21 cellular contexts compared by ENCODE assay signal in the genomic region with DNA sequence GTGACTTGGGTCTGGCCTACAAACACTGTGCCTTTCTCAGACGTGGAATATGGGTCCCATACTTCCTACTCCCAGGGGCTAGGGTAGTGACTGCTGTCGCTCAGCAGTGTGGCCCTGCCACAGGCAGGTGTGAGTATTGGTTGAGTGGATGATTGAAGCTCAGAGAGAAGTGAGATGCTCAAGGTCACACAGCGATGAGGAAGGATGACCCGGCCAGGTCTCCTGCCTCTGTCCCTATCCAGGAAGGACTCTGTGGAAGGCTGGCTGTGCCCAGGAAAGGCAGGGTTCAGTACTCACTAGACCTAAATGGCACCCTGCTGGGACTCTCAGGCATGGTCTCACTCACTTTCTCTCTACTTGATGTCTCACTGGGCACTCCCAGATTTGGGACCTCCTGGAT. TPM values are rescaled to one million over a fixed set of nuclear protein-coding genes. Genes with fewer than 3 reads are reported as not detected.
DNase-seq lines count a peak whose midpoint lies in the region; ATAC-seq and TF ChIP-seq lines count a peak whose summit lies in the region.
"Had no signal": no experiment of that assay in that cellular context is flagged by ENCODE, and none has a peak within 500 bp of the region (broad histone marks: within the 10 kb centered on the region; RNA-seq: fewer than 3 reads in every experiment).

No MANE protein-coding gene starts in this region.

- CTCF ChIA-PET in naive thymus-derived CD4-positive, alpha-beta T cell (lab: Charles Lee) = no interaction called here

- no peak overlapping the region for H3K27ac Mint-ChIP-seq in activated naive CD8-positive, alpha-beta T cell treated with anti-CD3 and anti-CD28 coated beads for 36 hours
- H3K27ac Mint-ChIP-seq in naive thymus-derived CD4-positive, alpha-beta T cell = peak overlapping the region in 3 of 9 donors; percentile 51 to 68 (median 65)
- H3K27ac Mint-ChIP-seq: CD4-positive, alpha-beta T cell had no signal

- no peak overlapping the region for H3K4me3 ChIP-seq in right atrium auricular region
- peak overlapping the region in 1 of 12 donors; percentile 56 for H3K4me3 ChIP-seq in heart left ventricle
- H3K4me3 ChIP-seq in naive thymus-derived CD4-positive, alpha-beta T cell (ENCODE audit: low read length) = no peak overlapping the region
- H3K4me3 ChIP-seq in tibial artery = no peak overlapping the region
- H3K4me3 ChIP-seq: suprapubic skin had no signal

- DNase-seq in right atrium auricular region (ENCODE audit: low spot score) = peak; percentile 13
- DNase-seq in heart left ventricle = no peak
- no peak for DNase-seq in activated naive CD8-positive, alpha-beta T cell treated with anti-CD3 and anti-CD28 coated beads for 36 hours
- DNase-seq in naive thymus-derived CD4-positive, alpha-beta T cell = no peak
- no peak for DNase-seq in NCI-H2171 (lab: John Stamatoyannopoulos, UW)
- no peak for DNase-seq in tibial artery
- DNase-seq: activated CD4-positive, alpha-beta T cell treated with anti-CD3 and anti-CD28 coated beads for 48 hours; amniotic stem cell; CD4-positive, alpha-beta T cell; dermis blood vessel endothelial cell; heart right ventricle; NCI-H1436 treated with DMSO at 0.1 percent for 48 hours; NCI-H2171 treated with DMSO at 0.1 percent for 48 hours; NCI-H526 treated with DMSO at 0.1 percent for 48 hours; nucleus accumbens; retina; stimulated activated CD8-positive, alpha-beta memory T cell treated with anti-CD3 and anti-CD28 coated beads, Interleukin-4, amount 100 ng/mL, for 48 hours; SW 1271 had no signal

- ATAC-seq in heart left ventricle (no peak), HG02852 (IDR thresholded peaks at IDR 0.05; ENCODE audit: unreplicated experiment) (no peak)
- no peak for ATAC-seq in naive thymus-derived CD4-positive, alpha-beta T cell
- ATAC-seq: heart right ventricle had no signal

- H3K4me3 Mint-ChIP-seq in activated naive CD8-positive, alpha-beta T cell treated with anti-CD3 and anti-CD28 coated beads for 36 hours = peak overlapping the region; percentile 40
- peak overlapping the region in 6 of 10 donors; percentile 13 to 95 (median 34) for H3K4me3 Mint-ChIP-seq in naive thymus-derived CD4-positive, alpha-beta T cell

- intact Hi-C loops in heart left ventricle (cut with DNase I) = no loop called here
- intact Hi-C loops in naive thymus-derived CD4-positive, alpha-beta T cell (cut with micrococcal nuclease) = no loop called here
- intact Hi-C loops in tibial artery (cut with DNase I; ENCODE audit: low total_unique reads) = no loop called here

- no peak for TF ChIP-seq CTCF in right atrium auricular region (IDR thresholded peaks at IDR 0.05)
- TF ChIP-seq CTCF in heart left ventricle (IDR thresholded peaks at IDR 0.05) = no peak
- no peak for TF ChIP-seq CTCF in tibial artery (IDR thresholded peaks at IDR 0.05)

- H3K4me1 ChIP-seq in right atrium auricular region (no peaks in the 10 kb centered on the region), heart left ventricle (peaks cover 0 to 10% (median 0%) of the 10 kb centered on the region in 12 donors), tibial artery (no peaks in the 10 kb centered on the region)
- H3K4me1 ChIP-seq in naive thymus-derived CD4-positive, alpha-beta T cell (ENCODE audit: control insufficient read depth in 2 of 2, insufficient read depth in 2 of 2, low read length in 2 of 2) = peaks cover 28 to 51% of the 10 kb centered on the region in 2 donors
- H3K4me1 ChIP-seq: suprapubic skin had no signal

- no peaks in the 10 kb centered on the region for H3K36me3 ChIP-seq in right atrium auricular region
- H3K36me3 ChIP-seq in heart left ventricle = no peaks in the 10 kb centered on the region
- peaks cover 0 to 27% (median 14%) of the 10 kb centered on the region in 3 experiments for H3K36me3 ChIP-seq in naive thymus-derived CD4-positive, alpha-beta T cell (ENCODE audit: control insufficient read depth in 2 of 3, insufficient read depth in 3 of 3, low read length in 3 of 3)
- H3K36me3 ChIP-seq in tibial artery = no peaks in the 10 kb centered on the region
- H3K36me3 ChIP-seq: heart right ventricle, left lung, suprapubic skin had no signal

- peaks cover 36% of the 10 kb centered on the region for H3K36me3 Mint-ChIP-seq in activated naive CD8-positive, alpha-beta T cell treated with anti-CD3 and anti-CD28 coated beads for 36 hours
- H3K36me3 Mint-ChIP-seq in naive thymus-derived CD4-positive, alpha-beta T cell = peaks cover 4 to 33% (median 23%) of the 10 kb centered on the region in 5 donors

- H3K27me3 ChIP-seq in right atrium auricular region (no peaks in the 10 kb centered on the region), heart left ventricle (no peaks in the 10 kb centered on the region), tibial artery (no peaks in the 10 kb centered on the region)
- no peaks in the 10 kb centered on the region for H3K27me3 ChIP-seq in naive thymus-derived CD4-positive, alpha-beta T cell (ENCODE audit: control insufficient read depth in 2 of 2, insufficient read depth in 2 of 2, low read length in 2 of 2)
- H3K27me3 ChIP-seq: heart right ventricle, left lung, suprapubic skin had no signal

- TF ChIP-seq POLR2A in heart left ventricle (IDR thresholded peaks at IDR 0.05) = no peak

- peaks cover 67% of the 10 kb centered on the region for H3K4me1 Mint-ChIP-seq in activated naive CD8-positive, alpha-beta T cell treated with anti-CD3 and anti-CD28 coated beads for 36 hours
- peaks cover 30 to 75% (median 43%) of the 10 kb centered on the region in 7 donors for H3K4me1 Mint-ChIP-seq in naive thymus-derived CD4-positive, alpha-beta T cell

- 90 to 100% (median 95%) methylated on average over 2 to 4 of the region's 4 CpGs for WGBS in heart left ventricle, 4 donors

- POLR2A ChIA-PET in naive thymus-derived CD4-positive, alpha-beta T cell (lab: Charles Lee) = no interaction called here

- H3K27me3 Mint-ChIP-seq in activated naive CD8-positive, alpha-beta T cell treated with anti-CD3 and anti-CD28 coated beads for 36 hours = no peaks in the 10 kb centered on the region
- no peaks in the 10 kb centered on the region for H3K27me3 Mint-ChIP-seq in naive thymus-derived CD4-positive, alpha-beta T cell
- H3K27me3 Mint-ChIP-seq: CD4-positive, alpha-beta T cell had no signal

- H3K27ac ChIP-seq in right atrium auricular region (no peak overlapping the region), heart left ventricle (no peak overlapping the region), tibial artery (no peak overlapping the region)
- H3K27ac ChIP-seq in naive thymus-derived CD4-positive, alpha-beta T cell (ENCODE audit: low read depth, low read length) = no peak overlapping the region
- H3K27ac ChIP-seq: heart right ventricle, left lung, suprapubic skin had no signal

- H3K9me3 ChIP-seq in right atrium auricular region = no peaks in the 10 kb centered on the region
- no peaks in the 10 kb centered on the region for H3K9me3 ChIP-seq in heart left ventricle
- H3K9me3 ChIP-seq in naive thymus-derived CD4-positive, alpha-beta T cell (ENCODE audit: control insufficient read depth in 2 of 3, low read length in 3 of 3) = no peaks in the 10 kb centered on the region
- no peaks in the 10 kb centered on the region for H3K9me3 ChIP-seq in tibial artery
- H3K9me3 ChIP-seq: heart right ventricle, left lung, suprapubic skin had no signal

- no peaks in the 10 kb centered on the region for H3K9me3 Mint-ChIP-seq in activated naive CD8-positive, alpha-beta T cell treated with anti-CD3 and anti-CD28 coated beads for 36 hours
- no peaks in the 10 kb centered on the region for H3K9me3 Mint-ChIP-seq in naive thymus-derived CD4-positive, alpha-beta T cell
- H3K9me3 Mint-ChIP-seq: CD4-positive, alpha-beta T cell had no signal

RNA-seq across cellular contexts. Expression of gene PRF1, which starts 2.8 kb away (rescaled TPM):
- 1 to 10 TPM; 1.1 to 1.4 TPM for total RNA-seq in right atrium auricular region
- total RNA-seq in heart left ventricle = 10 to 100 TPM in 1 of 9 donors, 1 to 10 TPM in 4, under 1 TPM in 4; 0.50 to 19.4 (median 1.4) TPM
- polyA plus RNA-seq in heart left ventricle = 1 to 10 TPM in 1 of 2 donors, under 1 TPM in 1; 0.68 to 1.0 TPM
- 10 to 100 TPM; 44.7 to 46.9 TPM for total RNA-seq in activated naive CD8-positive, alpha-beta T cell treated with anti-CD3 and anti-CD28 coated beads for 36 hours
- 100 to 1,000 TPM in 2 of 5 experiments, 10 to 100 TPM in 2, 1 to 10 TPM in 1; 8.1 to 198 (median 30.7) TPM for total RNA-seq in naive thymus-derived CD4-positive, alpha-beta T cell
- polyA plus RNA-seq in naive thymus-derived CD4-positive, alpha-beta T cell = 10 to 100 TPM; 19.3 to 27.6 TPM
- total RNA-seq: dermis blood vessel endothelial cell had no signal
